22 cellular contexts compared by ENCODE assay signal in the genomic region with DNA sequence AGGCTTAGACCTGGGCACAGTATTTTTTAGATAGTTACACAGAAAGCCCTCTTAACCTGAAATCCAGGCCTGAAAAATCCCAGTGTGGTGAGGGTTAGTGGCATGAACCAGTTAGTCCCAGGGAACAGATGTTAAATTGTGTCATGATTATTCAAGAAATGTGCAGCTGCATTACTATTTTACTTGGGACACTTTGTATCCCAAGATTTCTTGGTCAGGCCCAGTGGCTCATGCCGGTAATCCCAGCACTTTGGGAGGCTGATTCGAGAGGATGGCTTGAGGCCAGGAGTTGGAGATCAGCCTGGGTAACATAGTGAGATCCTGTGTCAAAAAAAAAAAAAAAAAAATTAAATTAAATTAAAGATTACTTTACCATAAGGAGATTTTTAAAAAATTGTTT. TPM values are rescaled to one million over a fixed set of nuclear protein-coding genes. Genes with fewer than 3 reads are reported as not detected.
"Had no signal": no experiment of that assay in that cellular context is flagged by ENCODE, and none has a peak within 500 bp of the region (broad histone marks: within the 10 kb centered on the region; RNA-seq: fewer than 3 reads in every experiment).

No MANE protein-coding gene starts in this region.

- H3K27ac ChIP-seq: gastroesophageal sphincter, left lung, parathyroid adenoma, prostate gland, sigmoid colon, suprapubic skin, thyroid gland had no signal

- H2AFZ ChIP-seq: parathyroid adenoma had no signal

- H3K36me3 Mint-ChIP-seq: naive thymus-derived CD4-positive, alpha-beta T cell; stimulated activated effector memory CD8-positive, alpha-beta T cell treated with anti-CD3 and anti-CD28 coated beads, Interleukin-12 subunit alpha, Interleukin-12 subunit beta, amount 100 ng/mL, for 72 hours; type B pancreatic cell had no signal

- H3K4me1 Mint-ChIP-seq: naive thymus-derived CD4-positive, alpha-beta T cell; nephron progenitor cell; stimulated activated effector memory CD8-positive, alpha-beta T cell treated with anti-CD3 and anti-CD28 coated beads, Interleukin-12 subunit alpha, Interleukin-12 subunit beta, amount 100 ng/mL, for 72 hours had no signal

- H3K27me3 Mint-ChIP-seq: type B pancreatic cell had no signal

- H3K9me3 Mint-ChIP-seq: naive thymus-derived CD4-positive, alpha-beta T cell; nephron progenitor cell; stimulated activated effector memory CD8-positive, alpha-beta T cell treated with anti-CD3 and anti-CD28 coated beads, Interleukin-12 subunit alpha, Interleukin-12 subunit beta, amount 100 ng/mL, for 72 hours; type B pancreatic cell had no signal

- H3K9ac ChIP-seq: parathyroid adenoma had no signal

- H3K4me3 Mint-ChIP-seq: naive thymus-derived CD4-positive, alpha-beta T cell; nephron progenitor cell; stimulated activated effector memory CD8-positive, alpha-beta T cell treated with anti-CD3 and anti-CD28 coated beads, Interleukin-12 subunit alpha, Interleukin-12 subunit beta, amount 100 ng/mL, for 72 hours; type B pancreatic cell had no signal

- H3K79me2 ChIP-seq: parathyroid adenoma had no signal

- H3K27me3 ChIP-seq: gastroesophageal sphincter, left lung, sigmoid colon, suprapubic skin, thyroid gland had no signal

- H3K27ac Mint-ChIP-seq: naive thymus-derived CD4-positive, alpha-beta T cell; nephron progenitor cell; stimulated activated effector memory CD8-positive, alpha-beta T cell treated with anti-CD3 and anti-CD28 coated beads, Interleukin-12 subunit alpha, Interleukin-12 subunit beta, amount 100 ng/mL, for 72 hours; type B pancreatic cell had no signal

- H3K4me3 ChIP-seq: gastroesophageal sphincter, left lung, lung, prostate gland, sigmoid colon, suprapubic skin, thyroid gland had no signal

- H3K4me1 ChIP-seq: gastroesophageal sphincter, left lung, parathyroid adenoma, prostate gland, suprapubic skin, thyroid gland had no signal

- H3K36me3 ChIP-seq: gastroesophageal sphincter, left lung, prostate gland, sigmoid colon, suprapubic skin, thyroid gland had no signal

- ATAC-seq: esophagus mucosa; gastroesophageal sphincter; left lung; naive thymus-derived CD4-positive, alpha-beta T cell; stimulated activated effector memory CD8-positive, alpha-beta T cell treated with anti-CD3 and anti-CD28 coated beads, Interleukin-12 subunit alpha, Interleukin-12 subunit beta, amount 100 ng/mL, for 72 hours; stimulated activated naive CD8-positive, alpha-beta T cell treated with anti-CD3 and anti-CD28 coated beads, Interleukin-15, Interleukin-2, amounts not matched to agents 100 U/mL and 50 U/mL, for 24 hours had no signal

- H3K9me3 ChIP-seq: gastroesophageal sphincter, left lung, prostate gland, sigmoid colon, suprapubic skin, thyroid gland had no signal

- DNase-seq: effector memory CD4-positive, alpha-beta T cell; hypothalamus; kidney glomerular epithelial cell; left lung; mesenchymal stem cell; midbrain; naive thymus-derived CD4-positive, alpha-beta T cell; nephron progenitor cell; retina; sigmoid colon; stimulated activated CD4-positive, alpha-beta T cell treated with anti-CD3 and anti-CD28 coated beads, Interleukin-4, amount 100 ng/mL, for 1 hour; stimulated activated CD8-positive, alpha-beta memory T cell treated with anti-CD3 and anti-CD28 coated beads, Interleukin-4, amount 100 ng/mL, for 48 hours; stimulated activated naive CD8-positive, alpha-beta T cell treated with anti-CD3 and anti-CD28 coated beads, Interleukin-15, Interleukin-2, amounts not matched to agents 100 U/mL and 50 U/mL, for 24 hours; thyroid gland had no signal

RNA-seq across cellular contexts. Expression of gene C10orf67, which starts 58.3 kb away (rescaled TPM):
- total RNA-seq: gastroesophageal sphincter; naive thymus-derived CD4-positive, alpha-beta T cell; sigmoid colon had no signal
- polyA plus RNA-seq: naive thymus-derived CD4-positive, alpha-beta T cell had no signal
